8 cellular contexts compared by ENCODE assay signal in genomic region chr1:109739738-109740614, GRCh38. TPM values are rescaled to one million over a fixed set of nuclear protein-coding genes. Genes with fewer than 3 reads are reported as not detected.
A peak's percentile ranks its signal among the peaks of the same experiment; 100 is the strongest.
DNase-seq lines count a peak whose midpoint lies in the region; ATAC-seq lines count a peak whose summit lies in the region.

No MANE protein-coding gene starts in this region.

- no peaks in the 10 kb centered on the region for H3K79me2 ChIP-seq in mesendoderm (ENCODE audit: control insufficient read depth, insufficient read depth, low read length)

- H3K27me3 ChIP-seq in endocrine pancreas (ENCODE audit: control insufficient read depth, insufficient read depth, low read length), result no peaks in the 10 kb centered on the region
- no peaks in the 10 kb centered on the region for H3K27me3 ChIP-seq in mesendoderm (ENCODE audit: insufficient read depth, low read length, poor library complexity)

- H3K9me3 ChIP-seq in endocrine pancreas (ENCODE audit: control insufficient read depth, low read length), result no peaks in the 10 kb centered on the region

- H3K4me1 ChIP-seq in endocrine pancreas (ENCODE audit: control insufficient read depth, insufficient read depth, low read length), result no peaks in the 10 kb centered on the region
- peaks cover 6% of the 10 kb centered on the region for H3K4me1 ChIP-seq in mesendoderm (ENCODE audit: control insufficient read depth, low read depth, low read length)

- no peaks in the 10 kb centered on the region for H3K79me1 ChIP-seq in mesendoderm (ENCODE audit: low read length)

- H2AK5ac ChIP-seq in mesendoderm (ENCODE audit: low read length), result no peak overlapping the region

- peak overlapping the region; percentile 58 for H3K4ac ChIP-seq in mesendoderm (ENCODE audit: low read depth, low read length)

- peak overlapping the region; percentile 91 for H3K4me2 ChIP-seq in mesendoderm (ENCODE audit: low read length)

- no peak overlapping the region for H2BK120ac ChIP-seq in mesendoderm (ENCODE audit: low read depth, low read length)

- H2BK15ac ChIP-seq in mesendoderm (replicated peaks; ENCODE audit: low read depth), result no peak overlapping the region

- ATAC-seq in GM18511 (IDR thresholded peaks at IDR 0.05; ENCODE audit: unreplicated experiment) (peak; percentile 93), HG03135 (IDR thresholded peaks at IDR 0.05; ENCODE audit: unreplicated experiment) (peak; percentile 85)

- H4K8ac ChIP-seq in mesendoderm (ENCODE audit: low read depth, low read length), result no peak overlapping the region

- peak overlapping the region; percentile 14 for H3K9ac ChIP-seq in endocrine pancreas (ENCODE audit: control insufficient read depth, insufficient read depth, low read length)
- H3K9ac ChIP-seq in mesendoderm (ENCODE audit: low read length), result peak overlapping the region; percentile 81

- peak overlapping the region; percentile 88 for H3K56ac ChIP-seq in mesendoderm (ENCODE audit: low read length)

- peak overlapping the region; percentile 31 for H3K18ac ChIP-seq in mesendoderm (ENCODE audit: low read length)

- no peak overlapping the region for H3K23ac ChIP-seq in mesendoderm (ENCODE audit: low read length)

- no peak overlapping the region for H3K27ac ChIP-seq in mesendoderm (ENCODE audit: low read depth, low read length)

- WGBS in mesendoderm (ENCODE audit: extremely low coverage, insufficient coverage, low lambda C conversion rate), result no CpG with 5 or more reads among the region's 86 CpGs

- H3K36me3 ChIP-seq in endocrine pancreas (ENCODE audit: control insufficient read depth, insufficient read depth, low read length) (peaks cover 2% of the 10 kb centered on the region), mesendoderm (ENCODE audit: control insufficient read depth, insufficient read depth, low read length) (peaks cover 1% of the 10 kb centered on the region)

- no peak overlapping the region for H3K4me3 ChIP-seq in endocrine pancreas (ENCODE audit: control insufficient read depth, insufficient read depth, low read length)
- H3K4me3 ChIP-seq in mesendoderm (ENCODE audit: low read length), result peak overlapping the region; percentile 59

- H4K5ac ChIP-seq in mesendoderm (ENCODE audit: low read length), result no peak overlapping the region

- H2BK5ac ChIP-seq in mesendoderm (ENCODE audit: low read length), result no peak overlapping the region

- DNase-seq in NCI-H526 treated with DMSO at 0.1 percent for 48 hours (lab: John Stamatoyannopoulos, UW) (peak; percentile 75), mesendoderm (peak; percentile 63), HT-29 (ENCODE audit: low spot score) (no peak)
- peak; percentile 66 for DNase-seq in activated CD8-positive, alpha-beta memory T cell treated with anti-CD3 and anti-CD28 coated beads, Interleukin-2, amount 50 U/mL, for 1 hour (ENCODE audit: extremely low read depth)
- peak; percentile 77 for DNase-seq in stimulated activated CD8-positive, alpha-beta memory T cell treated with anti-CD3 and anti-CD28 coated beads, Interleukin-12 subunit alpha, Interleukin-12 subunit beta, amount 100 ng/mL, for 4 hours (ENCODE audit: low read depth)

RNA-seq across cellular contexts. Expression of gene GSTM3, which starts 0.9 kb away (rescaled TPM):
- 6.4 TPM for polyA plus RNA-seq in mesendoderm (2013, experiment 1 of 2)
- 6.1 TPM for polyA plus RNA-seq in mesendoderm (2013, experiment 2 of 2)
- not detected in 2 replicates for total RNA-seq in HT-29 (2014; rRNA removed; shearing (Covaris generic))

RNA-seq across cellular contexts. Expression of gene EPS8L3, which starts 23.7 kb away (rescaled TPM):
- not detected for polyA plus RNA-seq in mesendoderm (2013, experiment 1 of 2)
- not detected for polyA plus RNA-seq in mesendoderm (2013, experiment 2 of 2)
- 107 and 120 TPM in 2 replicates for total RNA-seq in HT-29 (2014; rRNA removed; shearing (Covaris generic))

RNA-seq across cellular contexts. Expression of gene GSTM5, which starts 27.9 kb away (rescaled TPM):
- polyA plus RNA-seq in mesendoderm (2013, experiment 1 of 2), result 0.14 TPM
- polyA plus RNA-seq in mesendoderm (2013, experiment 2 of 2), result 0.22 TPM
- total RNA-seq in HT-29 (2014; rRNA removed; shearing (Covaris generic)), result not detected in 2 replicates

RNA-seq across cellular contexts. Expression of gene GSTM1, which starts 52.4 kb away (rescaled TPM):
- polyA plus RNA-seq in mesendoderm (2013, experiment 1 of 2), result 25.3 TPM
- 23.1 TPM for polyA plus RNA-seq in mesendoderm (2013, experiment 2 of 2)
- not detected in 2 replicates for total RNA-seq in HT-29 (2014; rRNA removed; shearing (Covaris generic))
